Comparison of ENCODE assay signal across 10 cellular contexts in the genomic region with DNA sequence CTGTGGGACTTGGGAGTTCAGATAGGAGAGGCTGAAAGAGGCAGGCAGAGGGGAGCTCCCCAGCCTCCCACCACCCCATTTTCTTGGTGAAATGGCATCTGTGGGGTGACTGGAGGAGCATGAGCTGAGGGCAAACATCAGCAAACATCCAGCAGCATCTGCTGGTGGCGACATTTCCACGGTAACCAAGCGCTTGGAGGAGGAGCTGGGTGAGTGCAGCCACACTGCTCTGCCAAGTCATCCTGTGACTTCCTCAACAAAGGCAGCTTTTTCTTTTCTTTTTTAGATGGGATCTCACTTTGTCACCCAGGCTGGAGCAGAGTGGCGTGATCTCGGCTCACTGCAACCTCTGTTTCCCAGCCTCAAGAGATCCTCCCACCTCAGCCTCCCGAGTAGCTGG. TPM values are rescaled to one million over a fixed set of nuclear protein-coding genes. Genes with fewer than 3 reads are reported as not detected.
DNase-seq lines count a peak whose midpoint lies in the region; ATAC-seq and TF ChIP-seq lines count a peak whose summit lies in the region.
"Had no signal": no experiment of that assay in that cellular context is flagged by ENCODE, and none has a peak within 500 bp of the region (broad histone marks: within the 10 kb centered on the region; RNA-seq: fewer than 3 reads in every experiment).

No MANE protein-coding gene starts in this region.

- peaks cover 0 to 27% of the 10 kb centered on the region in 2 donors for H3K4me1 ChIP-seq in right atrium auricular region

- H3K9me3 ChIP-seq in right atrium auricular region = no peaks in the 10 kb centered on the region

- H3K27me3 ChIP-seq in right atrium auricular region = no peaks in the 10 kb centered on the region

- no peak overlapping the region for H3K4me3 ChIP-seq in right atrium auricular region
- no peak overlapping the region for H3K4me3 ChIP-seq in foreskin fibroblast (ENCODE audit: low read depth in 1 of 2, low read length in 2 of 2)

- intact Hi-C loops in left cardiac atrium (cut with DNase I) = loop anchor here in 1 of 2 donors (10.0 kb wide), 1 partner anchor 52 kb away; the partner anchor contains the start of gene RBFA

- TF ChIP-seq CTCF in right atrium auricular region (IDR thresholded peaks at IDR 0.05) (no peak), foreskin fibroblast (IDR thresholded peaks at IDR 0.05; ENCODE audit: low read depth, low read length) (no peak)

- no peak overlapping the region for H3K27ac ChIP-seq in right atrium auricular region
- H3K27ac ChIP-seq in temporal lobe (ENCODE audit: low read depth, low read length) = peak overlapping the region; percentile 66

- no peak for DNase-seq in left cardiac atrium
- no peak for DNase-seq in right atrium auricular region (ENCODE audit: low spot score)
- DNase-seq in UCSD-AML1 (lab: John Stamatoyannopoulos, UW; ENCODE audit: unreplicated experiment) = peak; percentile 69
- peak; percentile 46 to 72 for DNase-seq in foreskin fibroblast
- DNase-seq: central memory CD4-positive, alpha-beta T cell; EL had no signal

- H3K36me3 ChIP-seq in right atrium auricular region = no peaks in the 10 kb centered on the region

- ATAC-seq in left cardiac atrium (peak; percentile 10 to 45), HG02981 (IDR thresholded peaks at IDR 0.05; ENCODE audit: unreplicated experiment) (no peak), GM21529 (IDR thresholded peaks at IDR 0.05; ENCODE audit: unreplicated experiment) (no peak), GM21619 (IDR thresholded peaks at IDR 0.05; ENCODE audit: unreplicated experiment) (no peak)

RNA-seq across cellular contexts. Expression of gene TXNL4A, which starts 5.6 kb away (rescaled TPM):
- total RNA-seq in left cardiac atrium (100 to 1,000 TPM in 1 of 2 donors, 10 to 100 TPM in 1; 92.0 to 114 TPM), right atrium auricular region (10 to 100 TPM; 20.8 to 37.5 TPM), temporal lobe (30.0 TPM)

RNA-seq across cellular contexts. Expression of gene HSBP1L1, which starts 18.3 kb away (rescaled TPM):
- 1 to 10 TPM; 9.4 TPM for total RNA-seq in left cardiac atrium
- total RNA-seq in right atrium auricular region = 10 to 100 TPM in 1 of 2 donors, 1 to 10 TPM in 1; 8.6 to 13.0 TPM
- total RNA-seq in temporal lobe = 1.5 TPM

RNA-seq across cellular contexts. Expression of gene SLC66A2, which starts 31.3 kb away (rescaled TPM):
- total RNA-seq in left cardiac atrium (10 to 100 TPM; 31.5 to 31.9 TPM), right atrium auricular region (10 to 100 TPM; 21.4 to 22.9 TPM), temporal lobe (19.7 TPM)

RNA-seq across cellular contexts. Expression of gene RBFA, which starts 51.5 kb away (rescaled TPM):
- total RNA-seq in left cardiac atrium (10 to 100 TPM; 14.3 to 16.1 TPM), right atrium auricular region (10 to 100 TPM; 11.9 to 17.5 TPM), temporal lobe (31.0 TPM)

Comparison
In these comparisons a context has a peak if more than half of its experiments do, and no peak if none do; other contexts are left out.
1. ATAC-seq: peak in left cardiac atrium (2 of 2); none in HG02981 (single experiment), GM21529 (single experiment) and GM21619 (single experiment).
2. DNase-seq: peak in UCSD-AML1 (single experiment) and foreskin fibroblast (2 of 2); none in left cardiac atrium (single experiment) and right atrium auricular region (single experiment).